20 cellular contexts compared by ENCODE assay signal in genomic region chr5:135830384-135831275, GRCh38. TPM values are rescaled to one million over a fixed set of nuclear protein-coding genes. Genes with fewer than 3 reads are reported as not detected.
DNase-seq lines count a peak whose midpoint lies in the region; TF ChIP-seq lines count a peak whose summit lies in the region.
"Had no signal": no experiment of that assay in that cellular context is flagged by ENCODE, and none has a peak within 500 bp of the region (broad histone marks: within the 10 kb centered on the region; RNA-seq: fewer than 3 reads in every experiment).

No MANE protein-coding gene starts in this region.

- H3K27me3 Mint-ChIP-seq in Calu3 (ENCODE audit: unreplicated experiment) (peaks cover 91% of the 10 kb centered on the region), nephron progenitor cell (ENCODE audit: low read depth, poor library complexity) (peaks cover 85% of the 10 kb centered on the region)
- peaks cover 72% of the 10 kb centered on the region for H3K27me3 Mint-ChIP-seq in dendritic cell treated with granulocyte-macrophage colony-stimulating factor and Interleukin-4, amounts not matched to agents 40 ng/mL and 50 ng/mL, for 4 days

- peaks cover 14% of the 10 kb centered on the region for H3K36me3 Mint-ChIP-seq in Calu3 (ENCODE audit: insufficient read depth, unreplicated experiment)
- H3K36me3 Mint-ChIP-seq in dendritic cell treated with granulocyte-macrophage colony-stimulating factor and Interleukin-4, amounts not matched to agents 40 ng/mL and 50 ng/mL, for 4 days (ENCODE audit: low read depth), result peaks cover 14% of the 10 kb centered on the region
- no peaks in the 10 kb centered on the region for H3K36me3 Mint-ChIP-seq in nephron progenitor cell (ENCODE audit: low read depth)
- H3K36me3 Mint-ChIP-seq: activated CD4-positive, alpha-beta memory T cell treated with anti-CD3 and anti-CD28 coated beads for 36 hours; CD4-positive, alpha-beta memory T cell; T-cell had no signal

- intact Hi-C loops in Calu3 (cut with micrococcal nuclease; ENCODE audit: unreplicated experiment), result loop anchor here (1.0 to 2.0 kb wide), 2 partner anchors 269 to 278 kb away; no protein-coding TSS in a partner anchor
- intact Hi-C loops in dendritic cell treated with granulocyte-macrophage colony-stimulating factor and Interleukin-4, amounts not matched to agents 40 ng/mL and 50 ng/mL, for 4 days (cut with micrococcal nuclease), result loop anchor here (1.0 to 10.0 kb wide), 3 partner anchors 57 to 366 kb away; no protein-coding TSS in a partner anchor

- H3K79me2 ChIP-seq in KMS-11 (ENCODE audit: insufficient read depth, low read depth), result no peaks in the 10 kb centered on the region
- H3K79me2 ChIP-seq: hepatocyte had no signal

- peak; percentile 27 for TF ChIP-seq CTCF in Calu3 (IDR thresholded peaks at IDR 0.05; ENCODE audit: unreplicated experiment)
- peak; percentile 24; the same call in 1 of the 2 replicates for TF ChIP-seq CTCF in KMS-11 (conservative IDR thresholded peaks at IDR 0.05; ENCODE audit: low read depth, low read length)
- no peak for TF ChIP-seq CTCF in nephron progenitor cell (IDR thresholded peaks at IDR 0.05)

- H3K27ac Mint-ChIP-seq in Calu3 (ENCODE audit: unreplicated experiment) (no peak overlapping the region), nephron progenitor cell (no peak overlapping the region)
- H3K27ac Mint-ChIP-seq in dendritic cell treated with granulocyte-macrophage colony-stimulating factor and Interleukin-4, amounts not matched to agents 40 ng/mL and 50 ng/mL, for 4 days, result peak overlapping the region; percentile 9
- H3K27ac Mint-ChIP-seq: activated CD4-positive, alpha-beta memory T cell treated with anti-CD3 and anti-CD28 coated beads for 36 hours; CD4-positive, alpha-beta memory T cell; stimulated activated naive CD8-positive, alpha-beta T cell treated with anti-CD3 and anti-CD28 coated beads, Interleukin-15, Interleukin-2, amounts not matched to agents 100 ng/mL and 50 ng/mL, for 24 hours; T-cell had no signal

- H4K20me1 ChIP-seq in KMS-11 (ENCODE audit: insufficient read depth), result no peaks in the 10 kb centered on the region

- peaks cover 4% of the 10 kb centered on the region for H3K4me1 ChIP-seq in KMS-11 (ENCODE audit: low read depth, poor library complexity, severe bottlenecking)

- no peak overlapping the region for H3K27ac ChIP-seq in KMS-11
- H3K27ac ChIP-seq: hepatocyte, SJCRH30, thyroid gland had no signal

- H3K4me3 Mint-ChIP-seq in Calu3 (ENCODE audit: low read depth, unreplicated experiment) (no peak overlapping the region), nephron progenitor cell (peak overlapping the region; percentile 59)
- H3K4me3 Mint-ChIP-seq in dendritic cell treated with granulocyte-macrophage colony-stimulating factor and Interleukin-4, amounts not matched to agents 40 ng/mL and 50 ng/mL, for 4 days, result no peak overlapping the region
- H3K4me3 Mint-ChIP-seq: activated CD4-positive, alpha-beta memory T cell treated with anti-CD3 and anti-CD28 coated beads for 36 hours; CD4-positive, alpha-beta memory T cell; neural crest cell; stimulated activated naive CD8-positive, alpha-beta T cell treated with anti-CD3 and anti-CD28 coated beads, Interleukin-15, Interleukin-2, amounts not matched to agents 100 ng/mL and 50 ng/mL, for 24 hours; T-cell had no signal

- H2AFZ ChIP-seq in KMS-11 (ENCODE audit: low read depth), result peak overlapping the region; percentile 13; the same call in 1 of the 2 replicates
- H2AFZ ChIP-seq: hepatocyte had no signal

- H3K4me1 Mint-ChIP-seq in Calu3 (ENCODE audit: low read depth, unreplicated experiment) (no peaks in the 10 kb centered on the region), nephron progenitor cell (peaks cover 40% of the 10 kb centered on the region)
- H3K4me1 Mint-ChIP-seq in dendritic cell treated with granulocyte-macrophage colony-stimulating factor and Interleukin-4, amounts not matched to agents 40 ng/mL and 50 ng/mL, for 4 days (ENCODE audit: low read depth), result peaks cover 37% of the 10 kb centered on the region

- BruUV-seq in Calu3 (replicated peaks; lab: Mats Ljungman, UMichigan), result no TSS peak

- H3K9me3 Mint-ChIP-seq in Calu3 (ENCODE audit: low read depth, unreplicated experiment) (no peaks in the 10 kb centered on the region), nephron progenitor cell (no peaks in the 10 kb centered on the region)
- H3K9me3 Mint-ChIP-seq in dendritic cell treated with granulocyte-macrophage colony-stimulating factor and Interleukin-4, amounts not matched to agents 40 ng/mL and 50 ng/mL, for 4 days, result no peaks in the 10 kb centered on the region
- H3K9me3 Mint-ChIP-seq: activated CD4-positive, alpha-beta memory T cell treated with anti-CD3 and anti-CD28 coated beads for 36 hours; neural crest cell; stimulated activated naive CD8-positive, alpha-beta T cell treated with anti-CD3 and anti-CD28 coated beads, Interleukin-15, Interleukin-2, amounts not matched to agents 100 ng/mL and 50 ng/mL, for 24 hours; T-cell had no signal

- H3K4me3 ChIP-seq in KMS-11 (IDR thresholded peaks at IDR 0.05; ENCODE audit: insufficient read depth, low read depth, low read length), result no peak overlapping the region
- H3K4me3 ChIP-seq: GM12878, hepatocyte, mucosa of descending colon, SJCRH30, thyroid gland had no signal

- H3K27me3 ChIP-seq in KMS-11 (ENCODE audit: insufficient read depth, low read depth), result no peaks in the 10 kb centered on the region
- H3K27me3 ChIP-seq: thyroid gland had no signal

- no peak for DNase-seq in Calu3
- peak; percentile 41 for DNase-seq in nephron progenitor cell
- no peak for DNase-seq in stimulated activated CD4-positive, alpha-beta T cell treated with anti-CD3 and anti-CD28 coated beads, Interleukin-2, amount 100 ng/mL, for 24 hours
- DNase-seq in DMS79 treated with DMSO at 0.1 percent for 48 hours (lab: John Stamatoyannopoulos, UW), result no peak
- no peak for DNase-seq in GOT3 (lab: John Stamatoyannopoulos, UW)
- no peak for DNase-seq in A172 (ENCODE audit: low spot score)
- DNase-seq: cerebellar nuclear complex; effector memory CD4-positive, alpha-beta T cell had no signal

- no peaks in the 10 kb centered on the region for H3K36me3 ChIP-seq in KMS-11 (ENCODE audit: insufficient read depth)
- H3K36me3 ChIP-seq: SJCRH30, thyroid gland had no signal

- H3K4me2 ChIP-seq in KMS-11, result no peak overlapping the region

- no peak overlapping the region for H3K9ac ChIP-seq in KMS-11

- CTCF ChIA-PET in Calu3 (lab: Charles Lee), result interaction anchor here (0.8 to 2.7 kb wide), 8 partner anchors 9 to 369 kb away, joined by 3 to 31 read pairs (median 5); no protein-coding TSS in a partner anchor

RNA-seq across cellular contexts. Expression of gene SLC25A48, which starts 3.8 kb away (rescaled TPM):
- not detected in 2 replicates for total RNA-seq in Calu3 (2022)
- not detected in 2 replicates for total RNA-seq in A172 (2014; rRNA removed; shearing (Covaris generic))
- total RNA-seq: activated CD4-positive, alpha-beta memory T cell treated with anti-CD3 and anti-CD28 coated beads for 36 hours; CD4-positive, alpha-beta memory T cell; neural crest cell; SJCRH30; T-cell had no signal
